ENCODE assay signal across 17 cellular contexts in the genomic region with DNA sequence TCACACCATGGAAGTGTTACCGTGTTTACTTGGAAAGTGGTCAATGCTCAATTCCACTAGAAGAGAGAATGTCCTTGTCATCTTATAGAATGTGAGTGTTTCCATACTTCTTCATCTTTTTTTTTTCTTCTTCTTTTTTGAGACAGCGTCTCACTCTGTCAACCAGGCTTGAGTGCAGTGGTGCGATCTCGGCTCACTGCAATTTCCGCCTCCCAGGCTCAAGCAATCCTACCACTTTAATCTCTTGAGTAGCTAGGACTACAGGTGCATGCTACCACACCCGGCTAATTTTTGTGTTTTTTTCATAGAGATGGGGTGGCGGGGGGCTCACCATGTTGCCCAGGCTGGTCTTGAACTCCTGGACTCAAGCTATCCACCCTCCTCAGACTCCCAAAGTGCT.
DNase-seq lines count a peak whose midpoint lies in the region; ATAC-seq and TF ChIP-seq lines count a peak whose summit lies in the region.
"Had no signal": no experiment of that assay in that cellular context is flagged by ENCODE, and none has a peak within 500 bp of the region (broad histone marks: within the 10 kb centered on the region; RNA-seq: fewer than 3 reads in every experiment).

No MANE protein-coding gene starts in this region.

- H3K4me3 ChIP-seq in BLaER1 treated with 17β-estradiol and CSF1 and Interleukin-3, amounts not matched to agents 10 nM and 100 nM, result peak overlapping the region in 1 of 10 experiments; percentile 5; a peak in 2 of 20 replicates
- peak overlapping the region; percentile 26 for H3K4me3 ChIP-seq in OCI-LY1 (ENCODE audit: low read depth, low read length, poor library complexity, severe bottlenecking)
- H3K4me3 ChIP-seq: GM12878, GM23338, K562 had no signal

- TF ChIP-seq CTCF in OCI-LY1 (IDR thresholded peaks at IDR 0.05; ENCODE audit: low read length), result no peak

- no peak overlapping the region for H2AFZ ChIP-seq in OCI-LY1 (ENCODE audit: low read length)
- H2AFZ ChIP-seq: GM23338 had no signal

- peaks cover 11% of the 10 kb centered on the region; the same call in 1 of the 2 replicates for H3F3A ChIP-seq in OCI-LY1 (ENCODE audit: insufficient read depth, low read length)

- H3K9me3 Mint-ChIP-seq in naive B cell, result peaks cover 0 to 1% (median 0%) of the 10 kb centered on the region in 7 donors
- H3K9me3 Mint-ChIP-seq: CD14-positive monocyte, GM23338 had no signal

- no peaks in the 10 kb centered on the region for H4K20me1 ChIP-seq in BLaER1 treated with 17β-estradiol and CSF1 and Interleukin-3, amounts not matched to agents 10 nM and 100 nM
- no peaks in the 10 kb centered on the region for H4K20me1 ChIP-seq in OCI-LY1 (ENCODE audit: insufficient read depth, low read length)

- peak overlapping the region in 2 of 6 donors; percentile 47 to 65 for H3K27ac Mint-ChIP-seq in naive B cell
- H3K27ac Mint-ChIP-seq: GM23338 had no signal

- peaks cover 0 to 21% (median 9%) of the 10 kb centered on the region in 11 experiments; a peak in 9 of 22 replicates for H3K9me3 ChIP-seq in BLaER1 treated with 17β-estradiol and CSF1 and Interleukin-3, amounts not matched to agents 10 nM and 100 nM (replicated peaks in 1 of 11)
- no peaks in the 10 kb centered on the region for H3K9me3 ChIP-seq in OCI-LY1 (ENCODE audit: low read length)
- H3K9me3 ChIP-seq: BE2C had no signal

- no peaks in the 10 kb centered on the region for H3K27me3 ChIP-seq in BLaER1 treated with 17β-estradiol and CSF1 and Interleukin-3, amounts not matched to agents 10 nM and 100 nM
- H3K27me3 ChIP-seq in OCI-LY1 (ENCODE audit: insufficient read depth, low read length), result no peaks in the 10 kb centered on the region
- H3K27me3 ChIP-seq: BE2C had no signal

- no peaks in the 10 kb centered on the region for H3K79me2 ChIP-seq in OCI-LY1 (ENCODE audit: insufficient read depth, low read length)

- DNase-seq in naive B cell, result no peak
- no peak for DNase-seq in NCI-H1694 (lab: John Stamatoyannopoulos, UW)
- no peak for DNase-seq in GM03348 (ENCODE audit: low spot score)
- no peak for DNase-seq in amniotic stem cell (lab: John Stamatoyannopoulos, UW)
- DNase-seq: BE2C; CD4-positive, alpha-beta memory T cell; DMS153; DMS79; GF-D8; HCEC 1CT; IMR-90 had no signal

- peak overlapping the region in 6 of 8 donors; percentile 31 to 88 (median 70) for H3K4me3 Mint-ChIP-seq in naive B cell
- H3K4me3 Mint-ChIP-seq: CD14-positive monocyte; CD4-positive, alpha-beta memory T cell; GM23338 had no signal

- ATAC-seq in naive B cell (ENCODE audit: low read depth in 2 of 2), result peak; percentile 60 to 79
- ATAC-seq: GM12878, GM23338, K562 had no signal

- H3K9me2 ChIP-seq in OCI-LY1 (ENCODE audit: low read depth, low read length), result no peaks in the 10 kb centered on the region

- no peaks in the 10 kb centered on the region for H3K36me3 ChIP-seq in BLaER1 treated with 17β-estradiol and CSF1 and Interleukin-3, amounts not matched to agents 10 nM and 100 nM
- H3K36me3 ChIP-seq in OCI-LY1 (ENCODE audit: insufficient read depth, low read length), result no peaks in the 10 kb centered on the region

- no peaks in the 10 kb centered on the region for H3K36me3 Mint-ChIP-seq in naive B cell
- H3K36me3 Mint-ChIP-seq: CD4-positive, alpha-beta memory T cell had no signal

- peak overlapping the region; percentile 55 to 80 (median 76) for H3K4me2 ChIP-seq in BLaER1 treated with 17β-estradiol and CSF1 and Interleukin-3, amounts not matched to agents 10 nM and 100 nM
- peak overlapping the region; percentile 57 for H3K4me2 ChIP-seq in OCI-LY1 (ENCODE audit: low read length)
- H3K4me2 ChIP-seq: GM23338 had no signal

- H3K4me1 ChIP-seq in BLaER1 treated with 17β-estradiol and CSF1 and Interleukin-3, amounts not matched to agents 10 nM and 100 nM, result peaks cover 51 to 72% (median 68%) of the 10 kb centered on the region in 10 experiments
- H3K4me1 ChIP-seq in OCI-LY1 (ENCODE audit: insufficient read depth, low read length, severe bottlenecking), result peaks cover 99% of the 10 kb centered on the region
- H3K4me1 ChIP-seq: BE2C had no signal

- H3K27ac ChIP-seq in BLaER1 treated with 17β-estradiol and CSF1 and Interleukin-3, amounts not matched to agents 10 nM and 100 nM, result peak overlapping the region; percentile 1 to 59 (median 48); a peak in 17 of 22 replicates
- peak overlapping the region; percentile 97 for H3K27ac ChIP-seq in OCI-LY1 (ENCODE audit: low read depth, low read length, poor library complexity, severe bottlenecking)

- H3K9ac ChIP-seq in BLaER1 treated with 17β-estradiol and CSF1 and Interleukin-3, amounts not matched to agents 10 nM and 100 nM, result 0 out of 22 replicates have a peak overlapping the region, but pooled peaks of 1 of the 11 experiments have one; percentile 4
- H3K9ac ChIP-seq in OCI-LY1 (ENCODE audit: low read length), result peak overlapping the region; percentile 57

- no peaks in the 10 kb centered on the region for H3K27me3 Mint-ChIP-seq in naive B cell

- H3K4me1 Mint-ChIP-seq in naive B cell, result peaks cover 22 to 33% (median 27%) of the 10 kb centered on the region in 3 donors
